Comparison of ENCODE assay signal across 29 cellular contexts in genomic region chr13:112101360-112101930, GRCh38. TPM values are rescaled to one million over a fixed set of nuclear protein-coding genes. Genes with fewer than 3 reads are reported as not detected.
"Had no signal": no experiment of that assay in that cellular context is flagged by ENCODE, and none has a peak within 500 bp of the region (broad histone marks: within the 10 kb centered on the region; RNA-seq: fewer than 3 reads in every experiment).

No MANE protein-coding gene starts in this region.

- H3K36me3 Mint-ChIP-seq: mesothelial cell of epicardium; naive B cell; natural killer cell treated with Interleukin-12 subunit alpha and Interleukin-12 subunit beta and Interleukin-15 and Interleukin-18, amount 100 ng/mL, for 72 hours; stimulated activated memory B cell treated with anti-CD40 and anti-IgM and Interleukin-4, amounts not matched to agents 10 μg/mL and 1 μg/mL and 100 μg/mL, for 72 hours had no signal

- H3K9me3 ChIP-seq: gastrocnemius medialis, mucosa of descending colon, prostate gland, thoracic aorta, tibial nerve, upper lobe of left lung, uterus had no signal

- H3K4me3 ChIP-seq: dorsolateral prefrontal cortex, gastrocnemius medialis, mucosa of descending colon, prostate gland, skin epidermis, spleen, thoracic aorta, tibial nerve, upper lobe of left lung, uterus had no signal

- H3K27ac Mint-ChIP-seq: mesothelial cell of epicardium; naive B cell; natural killer cell treated with Interleukin-12 subunit alpha and Interleukin-12 subunit beta and Interleukin-15 and Interleukin-18, amount 100 ng/mL, for 72 hours; stimulated activated memory B cell treated with anti-CD40 and anti-IgM and Interleukin-4, amounts not matched to agents 10 μg/mL and 1 μg/mL and 100 μg/mL, for 72 hours had no signal

- FAIRE-seq: colon, keratinocyte had no signal

- DNase-seq: dorsolateral prefrontal cortex; effector CD4-positive, alpha-beta T cell; foreskin fibroblast; gastrocnemius medialis; mesenchymal stem cell; naive B cell; right cardiac atrium; spleen; stimulated activated CD4-positive, alpha-beta T cell treated with anti-CD3 and anti-CD28 coated beads, Interleukin-4, amount 100 ng/mL, for 4 hours; stimulated activated naive CD8-positive, alpha-beta T cell treated with anti-CD3 and anti-CD28 coated beads, Interleukin-15, Interleukin-2, amounts not matched to agents 100 U/mL and 50 U/mL, for 24 hours; substantia nigra; upper lobe of left lung; uterus had no signal

- H3K9me3 Mint-ChIP-seq: mesothelial cell of epicardium; naive B cell; natural killer cell treated with Interleukin-12 subunit alpha and Interleukin-12 subunit beta and Interleukin-15 and Interleukin-18, amount 100 ng/mL, for 72 hours; neural crest cell; stimulated activated memory B cell treated with anti-CD40 and anti-IgM and Interleukin-4, amounts not matched to agents 10 μg/mL and 1 μg/mL and 100 μg/mL, for 72 hours had no signal

- H3K4me1 ChIP-seq: gastrocnemius medialis, prostate gland, uterus had no signal

- ATAC-seq: gastrocnemius medialis; natural killer cell treated with Interleukin-12 subunit alpha and Interleukin-12 subunit beta and Interleukin-15 and Interleukin-18, amount 100 ng/mL, for 72 hours; right cardiac atrium; stimulated activated memory B cell treated with anti-CD40 and anti-IgM and Interleukin-4, amounts not matched to agents 10 μg/mL and 1 μg/mL and 100 μg/mL, for 72 hours; stimulated activated naive CD8-positive, alpha-beta T cell treated with anti-CD3 and anti-CD28 coated beads, Interleukin-15, Interleukin-2, amounts not matched to agents 100 U/mL and 50 U/mL, for 24 hours had no signal

- H3K27ac ChIP-seq: dorsolateral prefrontal cortex, gastrocnemius medialis, prostate gland, skin epidermis, spleen, thoracic aorta, tibial nerve, upper lobe of left lung, uterus had no signal

- H3K4me3 Mint-ChIP-seq: mesothelial cell of epicardium; naive B cell; natural killer cell treated with Interleukin-12 subunit alpha and Interleukin-12 subunit beta and Interleukin-15 and Interleukin-18, amount 100 ng/mL, for 72 hours; stimulated activated memory B cell treated with anti-CD40 and anti-IgM and Interleukin-4, amounts not matched to agents 10 μg/mL and 1 μg/mL and 100 μg/mL, for 72 hours had no signal

- H3K36me3 ChIP-seq: gastrocnemius medialis, prostate gland, spleen, thoracic aorta, tibial nerve, upper lobe of left lung, uterus had no signal

RNA-seq across cellular contexts. Expression of gene SOX1, which starts 34.5 kb away (rescaled TPM):
- total RNA-seq: gastrocnemius medialis; glomerular endothelial cell; left lobe of liver; lung microvascular endothelial cell; mesothelial cell of epicardium; natural killer cell treated with Interleukin-12 subunit alpha and Interleukin-12 subunit beta and Interleukin-15 and Interleukin-18, amount 100 ng/mL, for 72 hours; osteoblast; right cardiac atrium; spleen; thoracic aorta; tibial nerve; upper lobe of left lung; uterus had no signal
- polyA plus RNA-seq: esophagus, keratinocyte, right cardiac atrium, spleen had no signal
